ENCODE assay signal across 8 cellular contexts in genomic region chr14:55051426-55052258, GRCh38. TPM values are rescaled to one million over a fixed set of nuclear protein-coding genes. Genes with fewer than 3 reads are reported as not detected.
DNase-seq lines count a peak whose midpoint lies in the region; ATAC-seq and TF ChIP-seq lines count a peak whose summit lies in the region.

Gene MAPK1IP1L, plus strand, starts transcription at chr14:55051647. Its CDS starts 10,037 bp downstream, at chr14:55061684.

- ATAC-seq in GM19395 (IDR thresholded peaks at IDR 0.05; ENCODE audit: unreplicated experiment) = peak; percentile 85
- ATAC-seq in HG03565 (IDR thresholded peaks at IDR 0.05; ENCODE audit: unreplicated experiment) = peak; percentile 80

- TF ChIP-seq CTCF in dorsolateral prefrontal cortex (IDR thresholded peaks at IDR 0.05 in 54 of 56, conservative IDR thresholded peaks at IDR 0.05 in 2 of 56; ENCODE audit: low read depth in 1 of 56, partially characterized antibody in 56 of 56) (peak; percentile 20 to 100 (median 99)), lower leg skin (IDR thresholded peaks at IDR 0.05) (peak in 2 of 3 donors; percentile 89 to 96)

- intact Hi-C loops in dorsolateral prefrontal cortex (cut with DNase I) = loop anchor here (1.0 to 5.0 kb wide), 3 partner anchors 24 to 36 kb away; partner anchors contain the start of genes SOCS4 (in 2 of the 2) and WDHD1 (in 2 of the 2)
- intact Hi-C loops in lower leg skin (cut with DNase I; ENCODE audit: low total_unique reads) = no loop called here

- no peaks in the 10 kb centered on the region for H3K27me3 ChIP-seq in dorsolateral prefrontal cortex

- DNase-seq in CD1c-positive myeloid dendritic cell (ENCODE audit: extremely low spot score) = peak; percentile 96
- peak; percentile 73 for DNase-seq in NCI-H774 (lab: John Stamatoyannopoulos, UW)
- DNase-seq in activated CD4-positive, alpha-beta T cell treated with anti-CD3 and anti-CD28 coated beads, Interleukin-2, amount 50 U/mL, for 48 hours = peak; percentile 89 to 91
- DNase-seq in dorsolateral prefrontal cortex = peak; percentile 66 to 93 (median 86)
- DNase-seq in lower leg skin (ENCODE audit: low spot score in 2 of 2) = peak; percentile 86 to 98
- peak; percentile 84 to 86 for DNase-seq in stimulated activated CD4-positive, alpha-beta T cell treated with anti-CD3 and anti-CD28 coated beads, Interleukin-4, amount 100 ng/mL, for 48 hours (ENCODE audit: low read depth in 2 of 2)

- 1% methylated on average over 30 to 46 of the region's 97 CpGs for WGBS in lower leg skin, 2 donors

- H3K4me3 ChIP-seq in dorsolateral prefrontal cortex (peak within 1 kb of the TSS; percentile 66 to 100 (median 94)), lower leg skin (ENCODE audit: low read depth, poor library complexity, severe bottlenecking) (peak within 1 kb of the TSS; percentile 75)

- peak in 1 of 2 donors; percentile 98 for TF ChIP-seq POLR2A in lower leg skin (IDR thresholded peaks at IDR 0.05)

- peak within 1 kb of the TSS; percentile 82 to 100 (median 98) for H3K27ac ChIP-seq in dorsolateral prefrontal cortex

RNA-seq across cellular contexts. Expression of gene MAPK1IP1L, which starts in this region (rescaled TPM):
- total RNA-seq in dorsolateral prefrontal cortex (10 to 100 TPM; 35.7 to 78.9 (median 53.0) TPM), lower leg skin (10 to 100 TPM; 36.8 to 73.7 (median 54.0) TPM)

Comparison
In these comparisons a context has a peak if more than half of its experiments do, and no peak if none do; other contexts are left out.
1. Peak in every context shown above with its lines: DNase-seq, ATAC-seq, H3K4me3 ChIP-seq and H3K27ac ChIP-seq.